21 cellular contexts compared by ENCODE assay signal in genomic region chr3:101533603-101533968, GRCh38. TPM values are rescaled to one million over a fixed set of nuclear protein-coding genes. Genes with fewer than 3 reads are reported as not detected.
A peak's percentile ranks its signal among the peaks of the same experiment; 100 is the strongest.
DNase-seq lines count a peak whose midpoint lies in the region; ATAC-seq, FAIRE-seq and TF ChIP-seq lines count a peak whose summit lies in the region.
"Had no signal": no experiment of that assay in that cellular context is flagged by ENCODE, and none has a peak within 500 bp of the region (broad histone marks: within the 10 kb centered on the region; RNA-seq: fewer than 3 reads in every experiment).

No MANE protein-coding gene starts in this region.

- TF ChIP-seq CTCF in astrocyte (IDR thresholded peaks at IDR 0.05; ENCODE audit: insufficient read depth, low read depth, low read length) (no peak), omental fat pad (IDR thresholded peaks at IDR 0.05) (no peak)

- no peaks in the 10 kb centered on the region for H4K20me1 ChIP-seq in astrocyte (ENCODE audit: insufficient read depth, low read length)
- H4K20me1 ChIP-seq: BLaER1 had no signal

- no peak for DNase-seq in activated naive CD4-positive, alpha-beta T cell treated with anti-CD3 and anti-CD28 coated beads, Interleukin-2, amount 10 ng/mL, durations not matched to agents 7 days and 5 days
- DNase-seq in astrocyte (ENCODE audit: low read depth) (peak; percentile 62), omental fat pad (ENCODE audit: low spot score) (no peak), HuH-7 (ENCODE audit: low spot score) (no peak), NCI-H524 (lab: John Stamatoyannopoulos, UW) (no peak), NCI-H2196 (lab: John Stamatoyannopoulos, UW; ENCODE audit: unreplicated experiment) (no peak)
- DNase-seq in activated CD4-positive, alpha-beta memory T cell treated with anti-CD3 and anti-CD28 coated beads for 36 hours = no peak
- DNase-seq: DMS153, MG63, NCI-H1092 treated with DMSO at 0.1 percent for 48 hours, NCI-H1694 treated with DMSO at 0.1 percent for 48 hours, NCI-H446 treated with DMSO at 0.1 percent for 48 hours, NCI-H82, SHP77 had no signal

- peaks cover 1% of the 10 kb centered on the region for H3K36me3 Mint-ChIP-seq in activated naive CD4-positive, alpha-beta T cell treated with anti-CD3 and anti-CD28 coated beads, Interleukin-2, amount 50 U/mL, for 24 hours
- peaks cover 13% of the 10 kb centered on the region for H3K36me3 Mint-ChIP-seq in activated naive CD4-positive, alpha-beta T cell treated with anti-CD3 and anti-CD28 coated beads, Interleukin-2, amount 10 ng/mL, durations not matched to agents 7 days and 5 days
- H3K36me3 Mint-ChIP-seq in astrocyte (ENCODE audit: low read depth, unreplicated experiment) = no peaks in the 10 kb centered on the region
- H3K36me3 Mint-ChIP-seq in activated CD4-positive, alpha-beta memory T cell treated with anti-CD3 and anti-CD28 coated beads for 36 hours = no peaks in the 10 kb centered on the region

- H3K27ac ChIP-seq in astrocyte (ENCODE audit: low read depth, low read length) = no peak overlapping the region
- H3K27ac ChIP-seq: 22Rv1, BLaER1, KMS-11 had no signal

- no peak for FAIRE-seq in astrocyte (lab: Jason Lieb, UNC)
- FAIRE-seq: GM12878, GM19239 had no signal

- H3K27me3 ChIP-seq in astrocyte (ENCODE audit: insufficient read depth, low read length) = peaks cover 5% of the 10 kb centered on the region
- H3K27me3 ChIP-seq: BLaER1, MG63 had no signal

- H3K4me3 ChIP-seq in astrocyte (ENCODE audit: insufficient read depth, low read depth, low read length) = no peak overlapping the region
- H3K4me3 ChIP-seq: BLaER1, GM12878, MG63 had no signal

- no peaks in the 10 kb centered on the region for H3K36me3 ChIP-seq in astrocyte (ENCODE audit: insufficient read depth, low read length)
- H3K36me3 ChIP-seq: BLaER1, MG63 had no signal

- no peak overlapping the region for H3K9ac ChIP-seq in astrocyte (ENCODE audit: low read length)
- H3K9ac ChIP-seq: BLaER1, KMS-11 had no signal

- intact Hi-C loops in activated CD4-positive, alpha-beta memory T cell treated with anti-CD3 and anti-CD28 coated beads for 36 hours (cut with micrococcal nuclease) = no loop called here

- H3K27me3 Mint-ChIP-seq in activated naive CD4-positive, alpha-beta T cell treated with anti-CD3 and anti-CD28 coated beads, Interleukin-2, amount 50 U/mL, for 24 hours = no peaks in the 10 kb centered on the region
- H3K27me3 Mint-ChIP-seq in activated naive CD4-positive, alpha-beta T cell treated with anti-CD3 and anti-CD28 coated beads, Interleukin-2, amount 10 ng/mL, durations not matched to agents 7 days and 5 days = peaks cover 3% of the 10 kb centered on the region
- peaks cover 5% of the 10 kb centered on the region for H3K27me3 Mint-ChIP-seq in astrocyte (ENCODE audit: low read depth, unreplicated experiment)
- no peaks in the 10 kb centered on the region for H3K27me3 Mint-ChIP-seq in activated CD4-positive, alpha-beta memory T cell treated with anti-CD3 and anti-CD28 coated beads for 36 hours

- CTCF ChIA-PET in activated naive CD4-positive, alpha-beta T cell treated with anti-CD3 and anti-CD28 coated beads, Interleukin-2, amount 10 ng/mL, durations not matched to agents 7 days and 5 days (lab: Charles Lee) = no interaction called here
- CTCF ChIA-PET in activated CD4-positive, alpha-beta memory T cell treated with anti-CD3 and anti-CD28 coated beads for 36 hours (lab: Charles Lee) = interaction anchor here (2.0 kb wide), 1 partner anchor 15 kb away, joined by 5 read pairs; no protein-coding TSS in a partner anchor

- H3K79me2 ChIP-seq in astrocyte (ENCODE audit: insufficient read depth, low read length) = no peaks in the 10 kb centered on the region

- H3K4me1 Mint-ChIP-seq in activated naive CD4-positive, alpha-beta T cell treated with anti-CD3 and anti-CD28 coated beads, Interleukin-2, amount 50 U/mL, for 24 hours = peaks cover 41% of the 10 kb centered on the region
- peaks cover 38% of the 10 kb centered on the region for H3K4me1 Mint-ChIP-seq in activated naive CD4-positive, alpha-beta T cell treated with anti-CD3 and anti-CD28 coated beads, Interleukin-2, amount 10 ng/mL, durations not matched to agents 7 days and 5 days
- H3K4me1 Mint-ChIP-seq in astrocyte (ENCODE audit: low read depth, unreplicated experiment) = peaks cover 16% of the 10 kb centered on the region
- peaks cover 34% of the 10 kb centered on the region for H3K4me1 Mint-ChIP-seq in activated CD4-positive, alpha-beta memory T cell treated with anti-CD3 and anti-CD28 coated beads for 36 hours (ENCODE audit: low read depth)

- ATAC-seq in omental fat pad (ENCODE audit: low FRiP score) = peak; percentile 83
- ATAC-seq: GM12878, Panc1 had no signal

- no peak overlapping the region for H2AFZ ChIP-seq in astrocyte (ENCODE audit: low read depth, low read length)

- peak overlapping the region; percentile 55 for H3K27ac Mint-ChIP-seq in activated naive CD4-positive, alpha-beta T cell treated with anti-CD3 and anti-CD28 coated beads, Interleukin-2, amount 50 U/mL, for 24 hours
- no peak overlapping the region for H3K27ac Mint-ChIP-seq in activated naive CD4-positive, alpha-beta T cell treated with anti-CD3 and anti-CD28 coated beads, Interleukin-2, amount 10 ng/mL, durations not matched to agents 7 days and 5 days
- no peak overlapping the region for H3K27ac Mint-ChIP-seq in astrocyte (ENCODE audit: unreplicated experiment)
- no peak overlapping the region for H3K27ac Mint-ChIP-seq in activated CD4-positive, alpha-beta memory T cell treated with anti-CD3 and anti-CD28 coated beads for 36 hours

- no peak overlapping the region for H3K4me2 ChIP-seq in astrocyte (ENCODE audit: low read length)
- H3K4me2 ChIP-seq: BLaER1, KMS-11 had no signal

- H3K9me3 Mint-ChIP-seq in activated naive CD4-positive, alpha-beta T cell treated with anti-CD3 and anti-CD28 coated beads, Interleukin-2, amount 50 U/mL, for 24 hours = no peaks in the 10 kb centered on the region
- H3K9me3 Mint-ChIP-seq in activated naive CD4-positive, alpha-beta T cell treated with anti-CD3 and anti-CD28 coated beads, Interleukin-2, amount 10 ng/mL, durations not matched to agents 7 days and 5 days = peaks cover 13% of the 10 kb centered on the region
- H3K9me3 Mint-ChIP-seq in astrocyte (ENCODE audit: unreplicated experiment) = peaks cover 2% of the 10 kb centered on the region
- H3K9me3 Mint-ChIP-seq in activated CD4-positive, alpha-beta memory T cell treated with anti-CD3 and anti-CD28 coated beads for 36 hours = peaks cover 11% of the 10 kb centered on the region

- POLR2A ChIA-PET in activated CD4-positive, alpha-beta memory T cell treated with anti-CD3 and anti-CD28 coated beads for 36 hours (lab: Charles Lee) = no interaction called here

- H3K4me1 ChIP-seq in astrocyte (ENCODE audit: insufficient read depth, low read length) = no peaks in the 10 kb centered on the region

- no peaks in the 10 kb centered on the region for H3K9me3 ChIP-seq in astrocyte (ENCODE audit: insufficient read depth, low read depth, low read length)
- H3K9me3 ChIP-seq: MG63 had no signal

- H3K4me3 Mint-ChIP-seq in activated naive CD4-positive, alpha-beta T cell treated with anti-CD3 and anti-CD28 coated beads, Interleukin-2, amount 50 U/mL, for 24 hours = no peak overlapping the region
- no peak overlapping the region for H3K4me3 Mint-ChIP-seq in activated naive CD4-positive, alpha-beta T cell treated with anti-CD3 and anti-CD28 coated beads, Interleukin-2, amount 10 ng/mL, durations not matched to agents 7 days and 5 days
- no peak overlapping the region for H3K4me3 Mint-ChIP-seq in astrocyte (ENCODE audit: unreplicated experiment)
- H3K4me3 Mint-ChIP-seq in activated CD4-positive, alpha-beta memory T cell treated with anti-CD3 and anti-CD28 coated beads for 36 hours = no peak overlapping the region

RNA-seq across cellular contexts. Expression of gene SENP7, which starts 20.6 kb away (rescaled TPM):
- total RNA-seq in astrocyte = 10.7 and 10.8 TPM in 2 replicates
- 10 to 100 TPM in 3 of 4 donors, 1 to 10 TPM in 1; 8.8 to 52.5 (median 15.1) TPM for total RNA-seq in omental fat pad
- 10 to 100 TPM; 15.8 to 18.4 TPM for total RNA-seq in activated CD4-positive, alpha-beta memory T cell treated with anti-CD3 and anti-CD28 coated beads for 36 hours

RNA-seq across cellular contexts. Expression of gene TRMT10C, which starts 28.1 kb away (rescaled TPM):
- total RNA-seq in astrocyte (23.0 and 26.8 TPM in 2 replicates), omental fat pad (10 to 100 TPM; 17.3 to 38.2 (median 22.4) TPM)
- total RNA-seq in activated CD4-positive, alpha-beta memory T cell treated with anti-CD3 and anti-CD28 coated beads for 36 hours = 10 to 100 TPM; 39.5 to 43.2 TPM

RNA-seq across cellular contexts. Expression of gene PCNP, which starts 40.4 kb away (rescaled TPM):
- total RNA-seq in astrocyte (147 and 151 TPM in 2 replicates), omental fat pad (10 to 100 TPM; 62.6 to 97.9 (median 77.1) TPM)
- 100 to 1,000 TPM; 231 to 236 TPM for total RNA-seq in activated CD4-positive, alpha-beta memory T cell treated with anti-CD3 and anti-CD28 coated beads for 36 hours
